ENCODE assay signal across 9 cellular contexts in genomic region chr9:109320338-109320733, GRCh38. TPM values are rescaled to one million over a fixed set of nuclear protein-coding genes. Genes with fewer than 3 reads are reported as not detected.
DNase-seq lines count a peak whose midpoint lies in the region; ATAC-seq, FAIRE-seq and TF ChIP-seq lines count a peak whose summit lies in the region.
"Had no signal": no experiment of that assay in that cellular context is flagged by ENCODE, and none has a peak within 500 bp of the region (broad histone marks: within the 10 kb centered on the region; RNA-seq: fewer than 3 reads in every experiment).

No MANE protein-coding gene starts in this region.

- H3K27me3 ChIP-seq in breast epithelium, result no peaks in the 10 kb centered on the region
- peaks cover 0 to 5% of the 10 kb centered on the region in 2 donors for H3K27me3 ChIP-seq in small intestine (ENCODE audit: control insufficient read depth in 2 of 2, insufficient read depth in 2 of 2, low read length in 2 of 2)
- H3K27me3 ChIP-seq in uterus, result peaks cover 0 to 4% of the 10 kb centered on the region in 2 donors

- H3K4me1 ChIP-seq in breast epithelium, result peaks cover 0 to 3% of the 10 kb centered on the region in 2 donors
- peaks cover 3 to 4% of the 10 kb centered on the region in 2 donors for H3K4me1 ChIP-seq in small intestine (ENCODE audit: control insufficient read depth in 2 of 2, insufficient read depth in 1 of 2, low read depth in 1 of 2, low read length in 1 of 2)
- H3K4me1 ChIP-seq in uterus, result peaks cover 0 to 7% of the 10 kb centered on the region in 2 donors

- TF ChIP-seq CTCF in breast epithelium (IDR thresholded peaks at IDR 0.05), result no peak
- TF ChIP-seq CTCF in CD14-positive monocyte (IDR thresholded peaks at IDR 0.05), result no peak
- TF ChIP-seq CTCF in uterus (IDR thresholded peaks at IDR 0.05), result no peak

- H3K27me3 Mint-ChIP-seq in CD14-positive monocyte (ENCODE audit: low read depth in 3 of 3), result peaks cover 51 to 76% (median 73%) of the 10 kb centered on the region in 3 donors

- no peaks in the 10 kb centered on the region for H3K9me3 ChIP-seq in breast epithelium
- H3K9me3 ChIP-seq in small intestine (ENCODE audit: control insufficient read depth, low read depth), result no peaks in the 10 kb centered on the region
- H3K9me3 ChIP-seq in uterus, result no peaks in the 10 kb centered on the region

- H3K9me3 Mint-ChIP-seq in CD14-positive monocyte, result peaks cover 0 to 16% (median 4%) of the 10 kb centered on the region in 7 donors

- H3K36me3 Mint-ChIP-seq in CD14-positive monocyte, result peaks cover 0 to 2% of the 10 kb centered on the region in 2 donors
- H3K36me3 Mint-ChIP-seq: brain had no signal

- TF ChIP-seq POLR2A in breast epithelium (IDR thresholded peaks at IDR 0.05) (no peak), uterus (IDR thresholded peaks at IDR 0.05) (no peak)

- no peak overlapping the region for H3K27ac Mint-ChIP-seq in CD14-positive monocyte

- 0 to 1% (median 1%) methylated on average over 8 to 75 of the region's 75 CpGs for WGBS in small intestine, 3 donors

- H3K36me3 ChIP-seq in breast epithelium (no peaks in the 10 kb centered on the region), small intestine (ENCODE audit: control insufficient read depth in 2 of 2, insufficient read depth in 2 of 2, low read length in 2 of 2) (no peaks in the 10 kb centered on the region), uterus (no peaks in the 10 kb centered on the region)

- intact Hi-C loops in breast epithelium (cut with DNase I; ENCODE audit: low total_unique reads), result loop anchor here (5.0 kb wide), 1 partner anchor 78 kb away; no protein-coding TSS in a partner anchor
- intact Hi-C loops in CD14-positive monocyte (cut with micrococcal nuclease), result loop anchor here in 1 of 2 donors (2.0 kb wide), 1 partner anchor 76 kb away; no protein-coding TSS in a partner anchor
- intact Hi-C loops in uterus (cut with DNase I; ENCODE audit: low total_unique reads), result loop anchor here (5.0 kb wide), 1 partner anchor 73 kb away; no protein-coding TSS in a partner anchor

- H3K4me1 Mint-ChIP-seq in CD14-positive monocyte, result peaks cover 22% of the 10 kb centered on the region

- no peak for FAIRE-seq in small intestine (lab: Jason Lieb, UNC)

- ATAC-seq in GM19351 (IDR thresholded peaks at IDR 0.05; ENCODE audit: unreplicated experiment) (peak; percentile 38), HG03103 (IDR thresholded peaks at IDR 0.05; ENCODE audit: low read depth, unreplicated experiment) (peak; percentile 30)

- H3K4me3 Mint-ChIP-seq in CD14-positive monocyte, result no peak overlapping the region

- DNase-seq in D341Med (ENCODE audit: low spot score) (peak; percentile 81), breast epithelium (ENCODE audit: low spot score in 2 of 2) (no peak), small intestine (peak; percentile 62), CD14-positive monocyte (ENCODE audit: low spot score) (no peak), uterus (no peak)
- DNase-seq in stimulated activated CD8-positive, alpha-beta memory T cell treated with anti-CD3 and anti-CD28 coated beads, Interleukin-4, amount 100 ng/mL, for 48 hours, result no peak

- H3K4me3 ChIP-seq in breast epithelium (peak overlapping the region; percentile 35 to 70 (median 54)), small intestine (ENCODE audit: low read depth in 1 of 2, low read length in 2 of 2) (peak overlapping the region; percentile 66 to 76), uterus (no peak overlapping the region)

- H3K27ac ChIP-seq in breast epithelium, result peak overlapping the region in 1 of 2 donors; percentile 29
- no peak overlapping the region for H3K27ac ChIP-seq in small intestine (ENCODE audit: low read depth in 1 of 2, low read length in 1 of 2)
- H3K27ac ChIP-seq in uterus, result no peak overlapping the region

RNA-seq across cellular contexts. Expression of gene EPB41L4B, which starts 0.5 kb away (rescaled TPM):
- total RNA-seq in breast epithelium (10 to 100 TPM; 11.5 to 47.2 (median 16.0) TPM), uterus (1 to 10 TPM in 2 of 4 donors, under 1 TPM in 2; under 0.01 to 3.9 (median 1.5) TPM)
- polyA plus RNA-seq in small intestine (100 to 1,000 TPM in 1 of 3 donors, 10 to 100 TPM in 2; 22.1 to 126 (median 94.3) TPM), CD14-positive monocyte (not detected)

Comparison
In these comparisons a context has a peak if more than half of its experiments do, and no peak if none do; other contexts are left out.
1. DNase-seq: peak in D341Med (single experiment) and small intestine (single experiment); none in breast epithelium (0 of 2), CD14-positive monocyte (single experiment), stimulated activated CD8-positive, alpha-beta memory T cell treated with anti-CD3 and anti-CD28 coated beads, Interleukin-4, amount 100 ng/mL, for 48 hours (single experiment) and uterus (0 of 2).
2. H3K4me3 ChIP-seq: peak in breast epithelium (3 of 3) and small intestine (2 of 2); none in uterus (0 of 2).